13 cellular contexts compared by ENCODE assay signal in genomic region chr15:98077186-98077585, GRCh38.
DNase-seq lines count a peak whose midpoint lies in the region; ATAC-seq and TF ChIP-seq lines count a peak whose summit lies in the region.
"Had no signal": no experiment of that assay in that cellular context is flagged by ENCODE, and none has a peak within 500 bp of the region (broad histone marks: within the 10 kb centered on the region; RNA-seq: fewer than 3 reads in every experiment).

No MANE protein-coding gene starts in this region.

- POLR2A ChIA-PET in RWPE1 (lab: Yijun Ruan, JAX; ENCODE audit: low non-redundant PET), result no interaction called here
- POLR2A ChIA-PET in naive thymus-derived CD8-positive, alpha-beta T cell (lab: Charles Lee), result no interaction called here

- peaks cover 1 to 6% (median 4%) of the 10 kb centered on the region in 4 donors for H3K4me1 Mint-ChIP-seq in naive thymus-derived CD8-positive, alpha-beta T cell
- H3K4me1 Mint-ChIP-seq: central memory CD8-positive, alpha-beta T cell had no signal

- intact Hi-C loops in heart right ventricle (cut with DNase I) (no loop called here), posterior vena cava (cut with DNase I) (no loop called here)

- ATAC-seq in heart right ventricle, result peak in 7 of 8 donors; percentile 28 to 71 (median 47)
- no peak for ATAC-seq in naive thymus-derived CD8-positive, alpha-beta T cell
- no peak for ATAC-seq in GM21515 (IDR thresholded peaks at IDR 0.05; ENCODE audit: unreplicated experiment)
- ATAC-seq: activated T-cell treated with anti-CD3 and anti-CD28 coated beads, Interleukin-2, amount 50 U/mL, for 4 hours; gastrocnemius medialis; stimulated activated naive CD8-positive, alpha-beta T cell treated with anti-CD3 and anti-CD28 coated beads, Interleukin-15, Interleukin-2, amounts not matched to agents 100 U/mL and 50 U/mL, for 24 hours had no signal

- DNase-seq in AG08395 (ENCODE audit: low spot score) (peak; percentile 81), RWPE1 (ENCODE audit: low spot score) (peak; percentile 47), heart right ventricle (no peak), posterior vena cava (ENCODE audit: low spot score) (peak; percentile 85), NCI-H82 (lab: John Stamatoyannopoulos, UW) (no peak), midbrain (lab: John Stamatoyannopoulos, UW) (no peak)
- DNase-seq in naive thymus-derived CD8-positive, alpha-beta T cell, result no peak
- DNase-seq: activated T-cell treated with anti-CD3 and anti-CD28 coated beads, Interleukin-2, amount 50 U/mL, for 4 hours; NCI-H146; stimulated activated naive CD8-positive, alpha-beta T cell treated with anti-CD3 and anti-CD28 coated beads, Interleukin-15, Interleukin-2, amounts not matched to agents 100 U/mL and 50 U/mL, for 24 hours had no signal

- H3K4me1 ChIP-seq in heart right ventricle, result peaks cover 0 to 27% (median 12%) of the 10 kb centered on the region in 9 donors

- H3K36me3 Mint-ChIP-seq in naive thymus-derived CD8-positive, alpha-beta T cell, result no peaks in the 10 kb centered on the region

- TF ChIP-seq CTCF in RWPE1 (conservative IDR thresholded peaks at IDR 0.05; ENCODE audit: low read depth) (no peak), heart right ventricle (IDR thresholded peaks at IDR 0.05) (no peak)

- H3K27ac Mint-ChIP-seq in naive thymus-derived CD8-positive, alpha-beta T cell, result peak overlapping the region in 1 of 10 donors; percentile 3

- H3K9me3 ChIP-seq in heart right ventricle, result no peaks in the 10 kb centered on the region
- H3K9me3 ChIP-seq: gastrocnemius medialis had no signal

- 79 to 81% methylated on average over 8 of the region's 8 CpGs for WGBS in heart right ventricle, 2 donors

- no peak overlapping the region for H3K4me3 ChIP-seq in heart right ventricle
- H3K4me3 ChIP-seq: gastrocnemius medialis had no signal

- no peak overlapping the region for H3K4me3 Mint-ChIP-seq in naive thymus-derived CD8-positive, alpha-beta T cell
- H3K4me3 Mint-ChIP-seq: activated T-cell treated with anti-CD3 and anti-CD28 coated beads, Interleukin-2, amount 50 U/mL, for 4 hours; central memory CD8-positive, alpha-beta T cell had no signal

- H3K27ac ChIP-seq in RWPE1 (no peak overlapping the region), heart right ventricle (peak overlapping the region in 6 of 10 donors; percentile 22 to 83 (median 60))

- H3K9me3 Mint-ChIP-seq in naive thymus-derived CD8-positive, alpha-beta T cell, result no peaks in the 10 kb centered on the region
- H3K9me3 Mint-ChIP-seq: activated T-cell treated with anti-CD3 and anti-CD28 coated beads, Interleukin-2, amount 50 U/mL, for 4 hours had no signal

- no peaks in the 10 kb centered on the region for H3K36me3 ChIP-seq in heart right ventricle
- H3K36me3 ChIP-seq: gastrocnemius medialis had no signal

- H3K27me3 ChIP-seq in heart right ventricle, result no peaks in the 10 kb centered on the region
- H3K27me3 ChIP-seq: gastrocnemius medialis had no signal

- CTCF ChIA-PET in RWPE1 (lab: Yijun Ruan, JAX), result interaction anchor here (0.5 to 0.8 kb wide), 3 partner anchors 351 to 954 kb away, joined by 3 to 4 read pairs (median 3); no protein-coding TSS in a partner anchor

- H3K27me3 Mint-ChIP-seq in naive thymus-derived CD8-positive, alpha-beta T cell, result peaks cover 0 to 2% (median 0%) of the 10 kb centered on the region in 5 donors
- H3K27me3 Mint-ChIP-seq: central memory CD8-positive, alpha-beta T cell had no signal

Comparison
In these comparisons a context has a peak if more than half of its experiments do, and no peak if none do; other contexts are left out.
1. DNase-seq: peak in AG08395 (single experiment), RWPE1 (single experiment) and posterior vena cava (single experiment); none in heart right ventricle (0 of 2), NCI-H82 (single experiment), naive thymus-derived CD8-positive, alpha-beta T cell (0 of 10) and midbrain (single experiment).
2. ATAC-seq: peak in heart right ventricle (7 of 8); none in naive thymus-derived CD8-positive, alpha-beta T cell (0 of 2) and GM21515 (single experiment).